ENCODE assay signal across 8 cellular contexts in genomic region chr19:55408320-55408836, GRCh38. TPM values are rescaled to one million over a fixed set of nuclear protein-coding genes. Genes with fewer than 3 reads are reported as not detected.
DNase-seq lines count a peak whose midpoint lies in the region; ATAC-seq and TF ChIP-seq lines count a peak whose summit lies in the region.

No MANE protein-coding gene starts in this region.

- H3K27me3 ChIP-seq in A673 (replicated peaks; ENCODE audit: insufficient read depth, low read depth, low read length, poor library complexity) = no peaks in the 10 kb centered on the region
- H3K27me3 ChIP-seq in HUES6 (ENCODE audit: control insufficient read depth, insufficient read depth, low read length) = no peaks in the 10 kb centered on the region
- no peaks in the 10 kb centered on the region for H3K27me3 ChIP-seq in brain microvascular endothelial cell (replicated peaks)

- intact Hi-C loops in A673 (cut with micrococcal nuclease; ENCODE audit: unreplicated experiment) (loop anchor here (5.0 kb wide), 1 partner anchor 194 kb away; the partner anchor contains the start of gene ZNF524), mucosa of descending colon (cut with DNase I, micrococcal nuclease) (no loop called here)

- POLR2A ChIA-PET in A673 (lab: Charles Lee; ENCODE audit: low non-redundant PET) = interaction anchor here (0.6 to 0.9 kb wide), 4 partner anchors 18 to 150 kb away, joined by 3 to 24 read pairs (median 8); partner anchors contain the start of gene PPP6R1

- CTCF ChIA-PET in A673 (lab: Charles Lee) = interaction anchor here (0.5 kb wide), 2 partner anchors 50 to 319 kb away, joined by 3 read pairs; no protein-coding TSS in a partner anchor

- TSS peak; percentile 86 for BruUV-seq in A673 (replicated peaks; lab: Mats Ljungman, UMichigan)

- H3K9ac ChIP-seq in HUES6 (ENCODE audit: low read length) = peak overlapping the region; percentile 62

- no peaks in the 10 kb centered on the region for H3K9me3 ChIP-seq in A673 (ENCODE audit: low read depth, low read length, poor library complexity, severe bottlenecking)
- H3K9me3 ChIP-seq in HUES6 (ENCODE audit: control insufficient read depth, insufficient read depth, low read depth, low read length) = peaks cover 4% of the 10 kb centered on the region; the same call in 1 of the 2 replicates
- no peaks in the 10 kb centered on the region for H3K9me3 ChIP-seq in mucosa of descending colon

- DNase-seq in A673 (ENCODE audit: low spot score) (no peak), brain microvascular endothelial cell (no peak), mucosa of descending colon (no peak), ecto neural progenitor cell (ENCODE audit: low spot score) (no peak), NCI-H1048 (lab: John Stamatoyannopoulos, UW) (no peak), NCI-H2196 treated with DMSO at 0.1 percent for 48 hours (lab: John Stamatoyannopoulos, UW; ENCODE audit: unreplicated experiment) (no peak)

- H3K36me3 ChIP-seq in A673 (ENCODE audit: insufficient read depth, low read length, poor library complexity, severe bottlenecking) = peaks cover 33% of the 10 kb centered on the region
- H3K36me3 ChIP-seq in HUES6 (ENCODE audit: control insufficient read depth, insufficient read depth, low read length) = peaks cover 30% of the 10 kb centered on the region
- H3K36me3 ChIP-seq in brain microvascular endothelial cell (replicated peaks) = peaks cover 20% of the 10 kb centered on the region
- peaks cover 5% of the 10 kb centered on the region for H3K36me3 ChIP-seq in mucosa of descending colon (ENCODE audit: low read depth)

- H3K4me1 ChIP-seq in A673 (ENCODE audit: insufficient read depth, low read length, poor library complexity, severe bottlenecking) (peaks cover 21% of the 10 kb centered on the region), HUES6 (ENCODE audit: control insufficient read depth, insufficient read depth, low read length) (peaks cover 22% of the 10 kb centered on the region), mucosa of descending colon (ENCODE audit: low read depth) (peaks cover 12% of the 10 kb centered on the region)

- no peak overlapping the region for H3K4me3 ChIP-seq in A673 (ENCODE audit: low read depth, low read length, poor library complexity, severe bottlenecking)
- H3K4me3 ChIP-seq in HUES6 (ENCODE audit: low read depth, low read length) = peak overlapping the region; percentile 48
- peak overlapping the region; percentile 48 for H3K4me3 ChIP-seq in brain microvascular endothelial cell (ENCODE audit: low read depth, low read length)
- peak overlapping the region; percentile 84 for H3K4me3 ChIP-seq in mucosa of descending colon

- no peak for TF ChIP-seq CTCF in A673 (conservative IDR thresholded peaks at IDR 0.05; ENCODE audit: low read depth, low read length)
- TF ChIP-seq CTCF in brain microvascular endothelial cell (IDR thresholded peaks at IDR 0.05; ENCODE audit: low read depth, low read length, missing control alignments) = no peak
- no peak for TF ChIP-seq CTCF in mucosa of descending colon (IDR thresholded peaks at IDR 0.05)

- no peak for ATAC-seq in mucosa of descending colon
- ATAC-seq in HG03460 (IDR thresholded peaks at IDR 0.05; ENCODE audit: unreplicated experiment) = no peak

- in situ Hi-C loops in brain microvascular endothelial cell (cut with HindIII; ENCODE audit: low pct_ligation_motif_present, low sequenced_read_pairs) = no loop called here

- H3K27ac ChIP-seq in A673 (ENCODE audit: low read depth, low read length, poor library complexity, severe bottlenecking) (peak overlapping the region; percentile 100), HUES6 (ENCODE audit: low read depth, low read length) (peak overlapping the region; percentile 84), brain microvascular endothelial cell (peak overlapping the region; percentile 93)

RNA-seq across cellular contexts. Expression of gene UBE2S, which starts 0.8 kb away (rescaled TPM):
- total RNA-seq in A673 (2021) (509 and 587 TPM in 2 replicates), mucosa of descending colon (10 to 100 TPM; 14.0 to 41.6 (median 23.0) TPM)

RNA-seq across cellular contexts. Expression of gene RPL28, which starts 22.6 kb away (rescaled TPM):
- 1,355 and 1,380 TPM in 2 replicates for total RNA-seq in A673 (2021)
- total RNA-seq in mucosa of descending colon = 1,000 to 10,000 TPM in 2 of 3 donors, 100 to 1,000 TPM in 1; 942 to 1,365 (median 1,241) TPM

RNA-seq across cellular contexts. Expression of gene TMEM238, which starts 24.3 kb away (rescaled TPM):
- total RNA-seq in A673 (2021) (0.42 and 0.69 TPM in 2 replicates), mucosa of descending colon (10 to 100 TPM; 31.4 to 84.2 (median 68.0) TPM)

RNA-seq across cellular contexts. Expression of gene TMEM190, which starts 31.8 kb away (rescaled TPM):
- total RNA-seq in A673 (2021) (not detected in 2 replicates), mucosa of descending colon (not detected)

RNA-seq across cellular contexts. Expression of gene SHISA7, which starts 34.7 kb away (rescaled TPM):
- total RNA-seq in A673 (2021) (0.21 and 0.26 TPM in 2 replicates), mucosa of descending colon (under 1 TPM in 1 of 3 donors, not detected in 2; 0.35 TPM)

Comparison
In these comparisons a context has a peak if more than half of its experiments do, and no peak if none do; other contexts are left out.
1. RNA of gene UBE2S, which starts 0.8 kb away (total RNA-seq): 509 to 587 TPM in A673; 14.0 to 41.6 TPM in mucosa of descending colon; every median in the first group is over 10 times any median in the second.
2. RNA of gene TMEM238, which starts 24.3 kb away (total RNA-seq): 31.4 to 84.2 TPM in mucosa of descending colon; 0.42 to 0.69 TPM in A673; every median in the first group is over 10 times any median in the second.
3. Peak in every context shown above with its lines, with median percentiles within 50 percentile points of each other: H3K27ac ChIP-seq.